1 cellular context compared by ENCODE assay signal in genomic region chr1:161260939-161261858, GRCh38.
TF ChIP-seq lines count a peak whose summit lies in the region.

No MANE protein-coding gene starts in this region.

TF ChIP-seq in GM23338, 12 proteins besides CTCF, POLR2A, EP300 and RAD21:
- TF ChIP-seq REST (IDR thresholded peaks at IDR 0.05; ENCODE audit: unreplicated experiment) (peak; percentile 8), POLR2AphosphoS5 (IDR thresholded peaks at IDR 0.05; ENCODE audit: low read depth) (no peak)
TF ChIP-seq in GM23338: peak in this region for 1.
